Comparison of ENCODE assay signal across 9 cellular contexts in genomic region chr16:54955757-54956156, GRCh38. TPM values are rescaled to one million over a fixed set of nuclear protein-coding genes. Genes with fewer than 3 reads are reported as not detected.
"Had no signal": no experiment of that assay in that cellular context is flagged by ENCODE, and none has a peak within 500 bp of the region (broad histone marks: within the 10 kb centered on the region; RNA-seq: fewer than 3 reads in every experiment).

No MANE protein-coding gene starts in this region.

- FAIRE-seq: G401.6, GM12878, GM12891, GM12892, GM18507, GM19239 had no signal

- ATAC-seq: GM12878 had no signal

- H3K4me3 ChIP-seq: GM12878 had no signal

- DNase-seq: GDM1, GF-D8 had no signal

RNA-seq across cellular contexts. Expression of gene IRX5, which starts 25.1 kb away (rescaled TPM):
- total RNA-seq: G401, GM12878 had no signal
